ENCODE assay signal across 8 cellular contexts in the genomic region with DNA sequence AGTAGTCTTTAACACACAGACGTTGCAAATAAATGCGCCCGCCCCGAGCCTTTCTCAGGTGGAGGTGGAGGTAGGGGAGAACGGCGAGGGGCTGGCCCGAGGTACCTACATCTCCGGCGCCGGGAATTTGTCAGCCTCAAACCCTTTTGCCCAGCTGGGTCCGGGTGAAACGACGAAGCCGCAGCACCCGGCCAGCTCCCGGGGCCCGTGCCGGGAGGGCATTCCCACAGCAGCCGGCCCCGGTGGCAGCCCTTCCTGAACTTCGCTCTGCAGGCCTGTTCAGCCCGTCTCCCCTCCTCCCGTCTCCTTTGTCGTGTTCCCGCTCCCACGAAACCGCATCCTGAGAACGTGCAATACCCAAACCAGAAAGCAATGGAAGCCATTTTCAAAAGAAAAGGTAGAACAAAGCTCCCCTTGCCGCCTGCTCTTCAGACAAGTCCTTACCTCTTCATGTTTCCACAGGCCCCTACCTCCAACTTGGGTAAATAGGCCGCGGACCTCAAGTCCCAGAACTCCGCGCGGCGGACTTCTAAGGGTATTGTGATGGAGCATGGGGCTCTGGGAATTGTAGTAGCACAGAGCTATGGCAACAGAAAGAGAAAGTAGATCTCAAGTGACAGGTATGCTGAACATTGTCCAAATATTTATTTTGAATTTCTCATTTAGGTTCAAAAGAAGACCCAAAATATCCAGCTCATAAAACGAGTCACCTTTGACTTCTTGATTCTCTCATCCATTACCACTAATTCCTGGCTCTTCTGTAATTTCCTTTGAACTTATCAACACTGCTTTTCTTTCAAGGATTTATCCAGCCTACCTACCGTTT. TPM values are rescaled to one million over a fixed set of nuclear protein-coding genes. Genes with fewer than 3 reads are reported as not detected.
A peak's percentile ranks its signal among the peaks of the same experiment; 100 is the strongest.
DNase-seq lines count a peak whose midpoint lies in the region; ATAC-seq and TF ChIP-seq lines count a peak whose summit lies in the region.

Gene RBM41 (minus strand): TSS at position 501 of the 826 bp plus-strand sequence. CDS start 49 bp downstream, at position 452.

- H3K9ac ChIP-seq in PC-3 (ENCODE audit: low read length), result peak within 1 kb of the TSS; percentile 94

- no peak within 1 kb of the TSS; the same call in 1 of the 2 replicates for H3K27ac ChIP-seq in PC-3 (ENCODE audit: low read length)

- ATAC-seq in GM21528 (IDR thresholded peaks at IDR 0.05; ENCODE audit: low FRiP score, unreplicated experiment) (peak; percentile 100), PC-3 (peak; percentile 99), mucosa of descending colon (peak; percentile 99)

- TF ChIP-seq CTCF in PC-3 (conservative IDR thresholded peaks at IDR 0.05; ENCODE audit: low read depth, low read length), result no peak
- TF ChIP-seq CTCF in mucosa of descending colon (IDR thresholded peaks at IDR 0.05), result no peak

- CTCF ChIA-PET in PC-3 (lab: Charles Lee), result interaction anchor here (0.6 kb wide), 1 partner anchor 16 kb away, joined by 3 read pairs; no protein-coding TSS in a partner anchor

- H3F3A ChIP-seq in PC-3 (ENCODE audit: low read length, unreplicated experiment), result no peaks in the 10 kb centered on the region

- peak within 1 kb of the TSS; percentile 90 for H3K4me2 ChIP-seq in PC-3 (ENCODE audit: low read length)

- no peaks in the 10 kb centered on the region for H3K27me3 ChIP-seq in PC-3 (ENCODE audit: low read length)

- H3K9me3 ChIP-seq in PC-3 (ENCODE audit: low read length), result no peaks in the 10 kb centered on the region
- H3K9me3 ChIP-seq in mucosa of descending colon, result no peaks in the 10 kb centered on the region

- peak; percentile 49 for TF ChIP-seq POLR2A in erythroblast (IDR thresholded peaks at IDR 0.05; ENCODE audit: low read length)

- peak within 1 kb of the TSS; percentile 93 for H2AFZ ChIP-seq in PC-3 (ENCODE audit: low read length)

- POLR2A ChIA-PET in PC-3 (lab: Charles Lee; ENCODE audit: unreplicated experiment), result no interaction called here

- H4K20me1 ChIP-seq in PC-3 (ENCODE audit: low read length), result no peaks in the 10 kb centered on the region

- H3K36me3 ChIP-seq in PC-3 (ENCODE audit: low read depth, low read length), result peaks cover 30% of the 10 kb centered on the region
- no peaks in the 10 kb centered on the region for H3K36me3 ChIP-seq in mucosa of descending colon (ENCODE audit: low read depth)

- H3K79me2 ChIP-seq in PC-3 (ENCODE audit: low read length), result peaks cover 23% of the 10 kb centered on the region

- H3K4me1 ChIP-seq in PC-3 (ENCODE audit: insufficient read depth, low read length) (peaks cover 13% of the 10 kb centered on the region), mucosa of descending colon (ENCODE audit: low read depth) (peaks cover 3% of the 10 kb centered on the region)

- intact Hi-C loops in PC-3 (cut with micrococcal nuclease), result loop anchor here (5.0 to 10.0 kb wide), 2 partner anchors 86 to 974 kb away; partner anchors contain the start of genes ATG4A, DNAAF6, NUP62CL and PSMD10
- intact Hi-C loops in mucosa of descending colon (cut with DNase I, micrococcal nuclease), result no loop called here

- DNase-seq in D341Med (ENCODE audit: low spot score) (peak; percentile 66), HuH-7 (ENCODE audit: low spot score) (peak; percentile 39), PC-3 (peak; percentile 84), activated T-cell treated with anti-CD3 and anti-CD28 coated beads for 4 hours (peak; percentile 60), erythroblast (lab: John Stamatoyannopoulos, UW) (peak; percentile 83 to 84), mucosa of descending colon (peak; percentile 83 to 86 (median 85))
- peak; percentile 35 for DNase-seq in stimulated activated CD8-positive, alpha-beta memory T cell treated with anti-CD3 and anti-CD28 coated beads, Interleukin-4, amount 100 ng/mL, for 24 hours (ENCODE audit: low read depth)

- no peaks in the 10 kb centered on the region for H3K9me2 ChIP-seq in PC-3 (replicated peaks; ENCODE audit: low read length)

- BruUV-seq in PC-3 (replicated peaks; lab: Mats Ljungman, UMichigan), result TSS peak; percentile 68

- peak within 1 kb of the TSS; percentile 92 for H3K4me3 ChIP-seq in PC-3 (ENCODE audit: low read length)
- peak within 1 kb of the TSS; percentile 36 for H3K4me3 ChIP-seq in mucosa of descending colon

RNA-seq across cellular contexts. Expression of gene RBM41, which starts in this region (rescaled TPM):
- total RNA-seq in PC-3 (2014; rRNA removed) (12.8 and 14.2 TPM in 2 replicates), mucosa of descending colon (10 to 100 TPM; 15.6 to 26.4 (median 20.7) TPM)

Comparison
In these comparisons a context has a peak if more than half of its experiments do, and no peak if none do; other contexts are left out.
1. DNase-seq: peak in every context shown above with its lines; median percentile 85 in mucosa of descending colon; 84 in PC-3; 84 in erythroblast; 66 in D341Med; 60 in activated T-cell treated with anti-CD3 and anti-CD28 coated beads for 4 hours; 39 in HuH-7; 35 in stimulated activated CD8-positive, alpha-beta memory T cell treated with anti-CD3 and anti-CD28 coated beads, Interleukin-4, amount 100 ng/mL, for 24 hours.